In the genomic region with DNA sequence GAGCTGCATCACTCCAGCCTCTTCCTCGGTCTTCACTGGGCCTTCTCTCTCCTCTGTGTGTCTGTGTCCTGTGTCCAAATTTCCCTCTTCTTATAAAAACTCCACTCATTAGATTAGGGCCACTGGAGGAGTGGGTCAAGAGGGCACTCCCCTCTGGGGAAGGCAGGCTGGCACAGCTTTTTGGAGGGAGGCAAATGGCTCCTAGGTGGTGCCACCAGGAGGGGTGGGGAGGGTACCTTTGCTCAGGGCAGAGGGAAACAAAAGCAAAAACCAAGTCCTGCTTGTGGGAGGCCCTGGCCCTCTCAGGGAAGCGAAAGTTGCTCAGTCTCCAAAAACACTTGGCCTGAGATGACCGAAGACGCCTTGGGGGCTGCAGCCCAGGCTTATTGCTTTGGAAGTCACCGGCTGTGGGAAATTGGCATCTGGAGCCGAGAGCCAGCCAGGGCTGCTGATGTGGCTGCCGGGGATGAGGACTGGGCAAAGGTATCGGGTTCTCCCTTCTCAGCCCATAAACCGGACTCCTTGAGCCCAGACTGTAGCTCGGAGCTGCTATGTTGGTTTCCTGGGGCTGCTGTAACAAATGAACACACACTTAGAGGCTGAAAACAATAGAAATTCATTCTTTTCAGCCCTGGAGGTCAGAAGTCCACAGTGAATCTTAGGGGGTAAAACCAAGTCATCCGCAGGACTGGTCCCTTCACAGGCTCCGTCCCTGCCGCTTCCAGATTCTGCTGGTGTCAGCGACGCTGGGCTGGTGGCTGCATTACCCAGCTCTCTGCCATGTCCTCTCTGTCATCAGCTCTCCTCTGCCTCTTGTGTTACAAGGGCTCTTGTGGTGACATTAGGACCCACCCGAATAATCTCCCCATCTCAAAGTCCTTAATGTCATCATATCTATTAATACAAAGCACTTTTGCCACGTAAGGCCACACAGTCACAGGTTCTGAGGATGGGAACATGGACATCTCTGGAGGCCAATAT, we compare ENCODE assay signal across 17 cellular contexts. TPM values are rescaled to one million over a fixed set of nuclear protein-coding genes. Genes with fewer than 3 reads are reported as not detected.
DNase-seq lines count a peak whose midpoint lies in the region; ATAC-seq and TF ChIP-seq lines count a peak whose summit lies in the region.
"Had no signal": no experiment of that assay in that cellular context is flagged by ENCODE, and none has a peak within 500 bp of the region (broad histone marks: within the 10 kb centered on the region; RNA-seq: fewer than 3 reads in every experiment).

No MANE protein-coding gene starts in this region.

- H3K27ac Mint-ChIP-seq in MCF 10A (ENCODE audit: low read depth, unreplicated experiment): no peak overlapping the region
- H3K27ac Mint-ChIP-seq in H9: peak overlapping the region in 1 of 3 experiments; percentile 27; a peak in 1 of 7 replicates

- H2BK15ac ChIP-seq in H9 (ENCODE audit: low read depth, low read length): no peak overlapping the region

- H2BK120ac ChIP-seq in H9 (ENCODE audit: low read depth, low read length, poor library complexity, severe bottlenecking): no peak overlapping the region

- no peaks in the 10 kb centered on the region for H4K20me1 ChIP-seq in H9 (ENCODE audit: control insufficient read depth, insufficient read depth, insufficient read length)

- H4K5ac ChIP-seq in H9 (ENCODE audit: insufficient read length, low read depth, low read length): no peak overlapping the region

- WGBS in H9 (ENCODE audit: extremely low coverage, insufficient read length, low lambda C conversion rate): no CpG with 5 or more reads among the region's 17 CpGs
- 85 to 95% (median 87%) methylated on average over 15 to 17 of the region's 17 CpGs for WGBS in spleen, 5 donors

- no peak overlapping the region for H3K4me2 ChIP-seq in H9 (ENCODE audit: insufficient read depth, insufficient read length, low read length)

- no peaks in the 10 kb centered on the region for H3K4me1 Mint-ChIP-seq in MCF 10A (ENCODE audit: insufficient read depth, unreplicated experiment)
- peaks cover 10 to 11% of the 10 kb centered on the region in 2 experiments for H3K4me1 Mint-ChIP-seq in H9

- CTCF ChIA-PET in MCF 10A (lab: Yijun Ruan, JAX): interaction anchor here (0.6 kb wide), 1 partner anchor 26 kb away, joined by 3 read pairs; no protein-coding TSS in a partner anchor

- TF ChIP-seq CTCF in breast epithelium (IDR thresholded peaks at IDR 0.05) (no peak), MCF 10A (IDR thresholded peaks at IDR 0.05; ENCODE audit: unreplicated experiment) (no peak), H9 (conservative IDR thresholded peaks at IDR 0.05) (no peak), spleen (IDR thresholded peaks at IDR 0.05 in 8 of 11, conservative IDR thresholded peaks at IDR 0.05 in 3 of 11) (peak in 1 of 11 experiments; percentile 2)

- no peak overlapping the region for H2AK5ac ChIP-seq in H9 (ENCODE audit: insufficient read length, low read length)

- no peak overlapping the region for H3T11ph ChIP-seq in H9 (ENCODE audit: low read length)

- H3K4me3 ChIP-seq in breast epithelium (peak overlapping the region in 1 of 3 donors; percentile 25), spleen (no peak overlapping the region)

- H3K23ac ChIP-seq in H9 (ENCODE audit: insufficient read length, low read depth, low read length): no peak overlapping the region

- intact Hi-C loops in breast epithelium (cut with DNase I; ENCODE audit: low total_unique reads) (no loop called here), MCF 10A (cut with micrococcal nuclease) (no loop called here), spleen (cut with DNase I; ENCODE audit: low total_unique reads) (no loop called here)

- H2BK12ac ChIP-seq in H9 (ENCODE audit: insufficient read length, low read depth, low read length): no peak overlapping the region

- no peaks in the 10 kb centered on the region for H3K79me1 ChIP-seq in H9 (ENCODE audit: insufficient read depth, low read depth, low read length, poor library complexity, severe bottlenecking)

- H2BK5ac ChIP-seq in H9 (ENCODE audit: insufficient read length, low read length): no peak overlapping the region

- H3K9me3 ChIP-seq in breast epithelium: no peaks in the 10 kb centered on the region
- no peaks in the 10 kb centered on the region for H3K9me3 ChIP-seq in H9 (ENCODE audit: control insufficient read depth, low read depth, low read length)
- peaks cover 0 to 1% (median 0%) of the 10 kb centered on the region in 8 donors for H3K9me3 ChIP-seq in spleen

- BruUV-seq in MCF 10A (replicated peaks; lab: Mats Ljungman, UMichigan): no TSS peak

- no peaks in the 10 kb centered on the region for H3K27me3 ChIP-seq in breast epithelium
- no peaks in the 10 kb centered on the region for H3K27me3 ChIP-seq in H9 (ENCODE audit: insufficient read depth, low read length)
- H3K27me3 ChIP-seq in spleen (replicated peaks in 1 of 7): peaks cover 0 to 15% (median 0%) of the 10 kb centered on the region in 7 donors

- no peak overlapping the region for H3K56ac ChIP-seq in H9 (ENCODE audit: insufficient read length, low read depth, low read length)

- H2AFZ ChIP-seq in H9 (ENCODE audit: low read length): no peak overlapping the region

- H3K18ac ChIP-seq in H9 (ENCODE audit: insufficient read length, low read depth, low read length): no peak overlapping the region

- TF ChIP-seq POLR2A in breast epithelium (IDR thresholded peaks at IDR 0.05) (no peak), spleen (IDR thresholded peaks at IDR 0.05) (no peak)

- no peaks in the 10 kb centered on the region for H3K27me3 Mint-ChIP-seq in MCF 10A (ENCODE audit: insufficient read depth, unreplicated experiment)
- peaks cover 28% of the 10 kb centered on the region for H3K27me3 Mint-ChIP-seq in H9 (ENCODE audit: low read depth)

- H4K8ac ChIP-seq in H9 (replicated peaks; ENCODE audit: insufficient read length, low read depth, low read length): no peak overlapping the region

- no peaks in the 10 kb centered on the region for H3K79me2 ChIP-seq in H9 (ENCODE audit: insufficient read depth, low read length)

- no peak overlapping the region for H3K4ac ChIP-seq in H9 (ENCODE audit: low read depth, low read length)

- H3K27ac ChIP-seq in breast epithelium (peak overlapping the region; percentile 60 to 66), H9 (ENCODE audit: insufficient read length, low read depth, low read length) (no peak overlapping the region), spleen (no peak overlapping the region)
- H3K27ac ChIP-seq: C4-2B, HL-60 had no signal

- DNase-seq in breast epithelium (ENCODE audit: low spot score in 2 of 2): no peak
- DNase-seq in MCF 10A (ENCODE audit: unreplicated experiment): no peak
- DNase-seq in H9: peak; percentile 20
- peak; percentile 26 for DNase-seq in left kidney (ENCODE audit: low read depth, low spot score)
- peak; percentile 40 for DNase-seq in spleen
- no peak for DNase-seq in dermis blood vessel endothelial cell
- DNase-seq: HCEC 1CT, KG1, NCI-H1694 treated with DMSO at 0.1 percent for 48 hours, NCI-H446, NCI-H82, SHP77 had no signal

- no peaks in the 10 kb centered on the region for H3K36me3 ChIP-seq in breast epithelium
- no peaks in the 10 kb centered on the region for H3K36me3 ChIP-seq in spleen

- ATAC-seq in HG03520 (IDR thresholded peaks at IDR 0.05; ENCODE audit: unreplicated experiment) (no peak), HG02571 (IDR thresholded peaks at IDR 0.05; ENCODE audit: unreplicated experiment) (no peak)

- POLR2A ChIA-PET in MCF 10A (lab: Yijun Ruan, JAX): interaction anchor here (0.6 kb wide), 1 partner anchor 12 kb away, joined by 3 read pairs; no protein-coding TSS in a partner anchor

- no peaks in the 10 kb centered on the region for H3K4me1 ChIP-seq in breast epithelium
- H3K4me1 ChIP-seq in H9 (ENCODE audit: insufficient read depth, low read length): no peaks in the 10 kb centered on the region
- no peaks in the 10 kb centered on the region for H3K4me1 ChIP-seq in spleen

- no peak overlapping the region for H3K9ac ChIP-seq in H9 (ENCODE audit: extremely low read depth, insufficient read length, low read length)

- H3K23me2 ChIP-seq in H9 (ENCODE audit: insufficient read length, low read depth, low read length, poor library complexity, severe bottlenecking): no peaks in the 10 kb centered on the region

- no peaks in the 10 kb centered on the region for H3K36me3 Mint-ChIP-seq in MCF 10A (ENCODE audit: insufficient read depth, unreplicated experiment)
- H3K36me3 Mint-ChIP-seq in H9 (ENCODE audit: insufficient read depth in 1 of 3, low read depth in 3 of 3): no peaks in the 10 kb centered on the region

- H3K4me3 Mint-ChIP-seq in MCF 10A (ENCODE audit: unreplicated experiment) (no peak overlapping the region), H9 (no peak overlapping the region)

- H3K9me3 Mint-ChIP-seq in MCF 10A (ENCODE audit: unreplicated experiment) (no peaks in the 10 kb centered on the region), H9 (no peaks in the 10 kb centered on the region)

- no peak overlapping the region for H2BK20ac ChIP-seq in H9 (ENCODE audit: low read depth, low read length, poor library complexity, severe bottlenecking)

- H4K91ac ChIP-seq in H9 (ENCODE audit: insufficient read length, low read depth, low read length): no peak overlapping the region

- H3K14ac ChIP-seq in H9 (ENCODE audit: insufficient read depth, low read length): no peak overlapping the region

RNA-seq across cellular contexts. Expression of gene ANO1, which starts 48.0 kb away (rescaled TPM):
- total RNA-seq in breast epithelium: 10 to 100 TPM in 2 of 3 donors, 1 to 10 TPM in 1; 3.7 to 95.0 (median 53.7) TPM
- total RNA-seq in MCF 10A (2022): not detected in 2 replicates
- 10.9 TPM in 2 replicates for total RNA-seq in H9 (2021)
- total RNA-seq in spleen: 1 to 10 TPM in 1 of 7 donors, under 1 TPM in 6; 0.51 to 1.2 (median 0.79) TPM
- polyA plus RNA-seq in spleen: under 1 TPM; 0.22 to 0.48 (median 0.42) TPM
- total RNA-seq in dermis blood vessel endothelial cell: under 0.01 TPM in 1 of 2 replicates, not detected in the other
- total RNA-seq: M059J had no signal

Comparison
In these comparisons a context has a peak if more than half of its experiments do, and no peak if none do; other contexts are left out.
1. DNase-seq: peak in H9 (single experiment), left kidney (single experiment) and spleen (single experiment); none in breast epithelium (0 of 2), MCF 10A (single experiment) and dermis blood vessel endothelial cell (single experiment).
2. H3K27ac ChIP-seq: peak in breast epithelium (2 of 2); none in H9 (single experiment) and spleen (0 of 8).